In the genomic region with DNA sequence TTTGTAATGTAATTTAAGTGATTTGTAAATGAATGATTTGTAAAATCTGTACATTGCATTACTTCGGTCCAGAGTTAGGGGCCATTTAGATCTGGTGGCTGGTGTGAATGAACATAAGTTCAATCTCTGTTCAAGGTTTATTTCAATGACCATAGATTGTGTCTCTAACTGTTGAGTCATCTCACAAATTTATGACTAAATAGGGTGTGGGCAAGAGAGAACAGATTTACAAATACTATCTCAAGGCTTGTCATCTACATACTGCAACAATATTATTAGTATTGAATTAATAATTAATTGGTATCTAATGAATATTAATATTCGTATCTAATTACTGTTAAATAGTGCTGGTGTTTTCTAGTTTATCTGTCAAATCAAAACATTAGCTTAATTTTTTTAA, we compare ENCODE assay signal across 1 cellular context.
TF ChIP-seq lines count a peak whose summit lies in the region.

No MANE protein-coding gene starts in this region.

TF ChIP-seq in GM23338, 12 proteins besides CTCF, POLR2A, EP300 and RAD21 (continued from another document):
- TF ChIP-seq EZH2phosphoT487 (IDR thresholded peaks at IDR 0.05; ENCODE audit: unreplicated experiment) (no peak), ZNF462 (CRISPR knock-in tag; IDR thresholded peaks at IDR 0.05) (no peak), CREB1 (CRISPR knock-in tag; IDR thresholded peaks at IDR 0.05; ENCODE audit: low read depth) (no peak), NANOG (IDR thresholded peaks at IDR 0.05; ENCODE audit: borderline replicate concordance) (no peak), STAT1 (IDR thresholded peaks at IDR 0.05; ENCODE audit: unreplicated experiment) (no peak), POLR2AphosphoS5 (IDR thresholded peaks at IDR 0.05; ENCODE audit: low read depth) (no peak)
- TF ChIP-seq, protein P1, sequence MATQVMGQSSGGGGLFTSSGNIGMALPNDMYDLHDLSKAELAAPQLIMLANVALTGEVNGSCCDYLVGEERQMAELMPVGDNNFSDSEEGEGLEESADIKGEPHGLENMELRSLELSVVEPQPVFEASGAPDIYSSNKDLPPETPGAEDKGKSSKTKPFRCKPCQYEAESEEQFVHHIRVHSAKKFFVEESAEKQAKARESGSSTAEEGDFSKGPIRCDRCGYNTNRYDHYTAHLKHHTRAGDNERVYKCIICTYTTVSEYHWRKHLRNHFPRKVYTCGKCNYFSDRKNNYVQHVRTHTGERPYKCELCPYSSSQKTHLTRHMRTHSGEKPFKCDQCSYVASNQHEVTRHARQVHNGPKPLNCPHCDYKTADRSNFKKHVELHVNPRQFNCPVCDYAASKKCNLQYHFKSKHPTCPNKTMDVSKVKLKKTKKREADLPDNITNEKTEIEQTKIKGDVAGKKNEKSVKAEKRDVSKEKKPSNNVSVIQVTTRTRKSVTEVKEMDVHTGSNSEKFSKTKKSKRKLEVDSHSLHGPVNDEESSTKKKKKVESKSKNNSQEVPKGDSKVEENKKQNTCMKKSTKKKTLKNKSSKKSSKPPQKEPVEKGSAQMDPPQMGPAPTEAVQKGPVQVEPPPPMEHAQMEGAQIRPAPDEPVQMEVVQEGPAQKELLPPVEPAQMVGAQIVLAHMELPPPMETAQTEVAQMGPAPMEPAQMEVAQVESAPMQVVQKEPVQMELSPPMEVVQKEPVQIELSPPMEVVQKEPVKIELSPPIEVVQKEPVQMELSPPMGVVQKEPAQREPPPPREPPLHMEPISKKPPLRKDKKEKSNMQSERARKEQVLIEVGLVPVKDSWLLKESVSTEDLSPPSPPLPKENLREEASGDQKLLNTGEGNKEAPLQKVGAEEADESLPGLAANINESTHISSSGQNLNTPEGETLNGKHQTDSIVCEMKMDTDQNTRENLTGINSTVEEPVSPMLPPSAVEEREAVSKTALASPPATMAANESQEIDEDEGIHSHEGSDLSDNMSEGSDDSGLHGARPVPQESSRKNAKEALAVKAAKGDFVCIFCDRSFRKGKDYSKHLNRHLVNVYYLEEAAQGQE (IDR thresholded peaks at IDR 0.05; ENCODE audit: unreplicated experiment) = no peak
